In the genomic region with DNA sequence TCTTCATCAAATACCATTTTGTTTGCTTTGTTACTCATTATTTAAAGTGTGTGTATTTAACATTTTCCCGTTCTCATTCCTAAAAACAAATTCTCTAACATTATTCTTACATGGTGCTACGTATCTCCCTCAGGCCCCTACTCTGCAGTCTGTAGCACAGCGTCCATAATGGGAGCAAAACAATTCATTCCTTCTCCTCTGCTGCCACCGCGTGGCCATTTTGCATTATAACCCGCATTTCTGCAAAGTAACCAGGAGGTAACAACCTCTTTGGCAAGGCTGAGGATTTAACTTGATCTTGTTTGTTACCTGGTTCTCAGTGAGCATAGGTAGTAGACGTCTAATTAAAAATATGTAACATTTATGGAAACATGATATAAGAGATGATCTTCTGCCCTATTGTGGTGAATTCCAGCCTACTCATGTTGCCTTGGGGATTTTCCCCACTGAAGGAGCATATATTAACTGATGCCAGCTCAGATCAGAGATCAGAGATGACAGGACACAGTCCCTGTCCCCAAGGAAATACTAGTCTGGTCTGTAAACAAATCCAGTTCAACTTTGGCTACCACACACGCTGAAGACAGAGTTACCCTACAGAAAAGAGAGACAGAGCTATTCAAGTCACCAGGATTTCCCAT, we compare ENCODE assay signal across 8 cellular contexts. TPM values are rescaled to one million over a fixed set of nuclear protein-coding genes. Genes with fewer than 3 reads are reported as not detected.
DNase-seq lines count a peak whose midpoint lies in the region; ATAC-seq, FAIRE-seq and TF ChIP-seq lines count a peak whose summit lies in the region.

No MANE protein-coding gene starts in this region.

- no peaks in the 10 kb centered on the region for H3K4me1 ChIP-seq in HEK293 (ENCODE audit: control insufficient read depth, insufficient read depth, low read length)
- H3K4me1 ChIP-seq in aorta (ENCODE audit: control insufficient read depth in 1 of 2, insufficient read depth in 2 of 2, low read length in 2 of 2), result no peaks in the 10 kb centered on the region

- CTCF ChIA-PET in HEK293 (lab: Yijun Ruan, JAX), result interaction anchor here (0.6 to 6.3 kb wide), 16 partner anchors 9 to 712 kb away, joined by 3 to 77 read pairs (median 6); a partner anchor contains a TSS

- peak; percentile 76 for DNase-seq in NCI-H1092 treated with DMSO at 0.1 percent for 48 hours (lab: John Stamatoyannopoulos, UW)
- DNase-seq in SKM-1 (lab: John Stamatoyannopoulos, UW; ENCODE audit: unreplicated experiment), result peak; percentile 30
- DNase-seq in activated naive CD4-positive, alpha-beta T cell treated with anti-CD3 and anti-CD28 coated beads, Interleukin-2, amount 50 U/mL, for 16 hours, result peak; percentile 72
- DNase-seq in head of caudate nucleus, result peak; percentile 31 to 92 (median 81)
- DNase-seq in posterior cingulate gyrus, result peak; percentile 64 to 96 (median 84)
- DNase-seq in aorta, result peak; percentile 71 to 90

- FAIRE-seq in G401.6 (lab: Jason Lieb, UNC), result peak; percentile 98

- H3K36me3 ChIP-seq in HEK293 (ENCODE audit: control insufficient read depth in 2 of 2, insufficient read depth in 1 of 2, low read length in 2 of 2) (peaks cover 0 to under 1% of the 10 kb centered on the region in 2 experiments; a peak in 1 of 3 replicates), aorta (ENCODE audit: control insufficient read depth in 1 of 2, insufficient read depth in 2 of 2, low read length in 1 of 2) (no peaks in the 10 kb centered on the region)

- TF ChIP-seq CTCF in HEK293 (tag by site-specific recombination; IDR thresholded peaks at IDR 0.05), result peak; percentile 62; the same call in 1 of the 2 replicates

- POLR2A ChIA-PET in HEK293 (lab: Yijun Ruan, JAX), result no interaction called here

- WGBS in aorta, 2 donors, result 4% methylated on average over 8 of the region's 8 CpGs

- H3K9me3 ChIP-seq in HEK293 (ENCODE audit: control insufficient read depth, insufficient read depth, low read depth, low read length) (no peaks in the 10 kb centered on the region), aorta (ENCODE audit: control insufficient read depth, low read length) (no peaks in the 10 kb centered on the region)

- H3K27me3 ChIP-seq in aorta (ENCODE audit: control insufficient read depth in 1 of 2, insufficient read depth in 2 of 2, low read length in 1 of 2), result no peaks in the 10 kb centered on the region

- ATAC-seq in aorta (ENCODE audit: low FRiP score), result peak; percentile 84

- no peak overlapping the region for H3K4me3 ChIP-seq in HEK293 (ENCODE audit: low read depth, low read length)
- no peak overlapping the region for H3K4me3 ChIP-seq in aorta (ENCODE audit: low read length in 2 of 2)

- H3K27ac ChIP-seq in HEK293 (ENCODE audit: extremely low read depth, low read depth, low read length) (no peak overlapping the region), aorta (ENCODE audit: low read depth in 1 of 2, low read length in 2 of 2) (no peak overlapping the region)

- intact Hi-C loops in head of caudate nucleus (cut with DNase I) (loop anchor here (5.0 to 10.0 kb wide), 3 partner anchors 348 to 716 kb away; a partner anchor contains a TSS), posterior cingulate gyrus (cut with DNase I) (loop anchor here (1.0 to 10.0 kb wide), 4 partner anchors 345 to 716 kb away; a partner anchor contains a TSS), aorta (cut with DNase I) (loop anchor here (2.0 to 10.0 kb wide), 3 partner anchors 346 to 686 kb away; no protein-coding TSS in a partner anchor)

TF ChIP-seq in HEK293, 187 proteins besides CTCF, POLR2A, EP300 and RAD21:
- peak; percentile 47; the same call in 1 of the 2 replicates for TF ChIP-seq ZNF335 (tag by site-specific recombination; conservative IDR thresholded peaks at IDR 0.05)
- TF ChIP-seq ZNF660 (tag by site-specific recombination; IDR thresholded peaks at IDR 0.05), result 0 out of 2 replicates have a peak, but pooled peaks have one; percentile 30
- TF ChIP-seq ZNF202 (tag by site-specific recombination; IDR thresholded peaks at IDR 0.05; ENCODE audit: borderline replicate concordance), result no peak
- no peak for TF ChIP-seq GLIS1 (tag by site-specific recombination; IDR thresholded peaks at IDR 0.05)
- TF ChIP-seq ZBTB17 (tag by site-specific recombination; IDR thresholded peaks at IDR 0.05), result 0 out of 2 replicates have a peak, but pooled peaks have one; percentile 29
- TF ChIP-seq ZNF654 (tag by site-specific recombination; IDR thresholded peaks at IDR 0.05; ENCODE audit: low read depth), result peak; percentile 93
TF ChIP-seq in HEK293: peak in this region for 4.

RNA-seq across cellular contexts. Expression of a gene that starts 10.5 kb away (rescaled TPM):
- total RNA-seq in aorta, result not detected
- not detected for polyA plus RNA-seq in aorta

RNA-seq across cellular contexts. Expression of a gene that starts 18.0 kb away (rescaled TPM):
- total RNA-seq in aorta, result 10 to 100 TPM; 18.7 to 23.1 TPM
- polyA plus RNA-seq in aorta, result 10 to 100 TPM; 11.2 to 16.7 TPM

RNA-seq across cellular contexts. Expression of a gene that starts 21.7 kb away (rescaled TPM):
- not detected for total RNA-seq in aorta
- polyA plus RNA-seq in aorta, result not detected

Comparison
In these comparisons a context has a peak if more than half of its experiments do, and no peak if none do; other contexts are left out.
1. DNase-seq: peak in every context shown above with its lines; median percentile 84 in posterior cingulate gyrus; 81 in head of caudate nucleus; 80 in aorta; 76 in NCI-H1092 treated with DMSO at 0.1 percent for 48 hours; 72 in activated naive CD4-positive, alpha-beta T cell treated with anti-CD3 and anti-CD28 coated beads, Interleukin-2, amount 50 U/mL, for 16 hours; 30 in SKM-1.